In genomic region chr16:1981972-1982574, GRCh38 we compare ENCODE assay signal across 1 cellular context.
TF ChIP-seq lines count a peak whose summit lies in the region.

No MANE protein-coding gene starts in this region.

TF ChIP-seq in K562, 482 proteins besides CTCF, POLR2A, EP300 and RAD21:
- TF ChIP-seq ZNF431 (CRISPR knock-in tag; IDR thresholded peaks at IDR 0.05) (no peak), E2F8 (IDR thresholded peaks at IDR 0.05; ENCODE audit: low read depth, partially characterized antibody) (no peak), PCBP2 (IDR thresholded peaks at IDR 0.05; ENCODE audit: low read depth, low read length, poor library complexity, severe bottlenecking) (no peak), PRDM10 (IDR thresholded peaks at IDR 0.05; ENCODE audit: partially characterized antibody) (peak; percentile 41), POLR2G (IDR thresholded peaks at IDR 0.05; ENCODE audit: low read depth, low read length) (peak; percentile 30; the same call in 1 of the 2 replicates), SNRNP70 (optimal IDR thresholded peaks at IDR 0.05; ENCODE audit: low read depth, low read length) (peak; percentile 36)
- TF ChIP-seq, protein P1, sequence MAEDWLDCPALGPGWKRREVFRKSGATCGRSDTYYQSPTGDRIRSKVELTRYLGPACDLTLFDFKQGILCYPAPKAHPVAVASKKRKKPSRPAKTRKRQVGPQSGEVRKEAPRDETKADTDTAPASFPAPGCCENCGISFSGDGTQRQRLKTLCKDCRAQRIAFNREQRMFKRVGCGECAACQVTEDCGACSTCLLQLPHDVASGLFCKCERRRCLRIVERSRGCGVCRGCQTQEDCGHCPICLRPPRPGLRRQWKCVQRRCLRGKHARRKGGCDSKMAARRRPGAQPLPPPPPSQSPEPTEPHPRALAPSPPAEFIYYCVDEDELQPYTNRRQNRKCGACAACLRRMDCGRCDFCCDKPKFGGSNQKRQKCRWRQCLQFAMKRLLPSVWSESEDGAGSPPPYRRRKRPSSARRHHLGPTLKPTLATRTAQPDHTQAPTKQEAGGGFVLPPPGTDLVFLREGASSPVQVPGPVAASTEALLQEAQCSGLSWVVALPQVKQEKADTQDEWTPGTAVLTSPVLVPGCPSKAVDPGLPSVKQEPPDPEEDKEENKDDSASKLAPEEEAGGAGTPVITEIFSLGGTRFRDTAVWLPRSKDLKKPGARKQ (CRISPR knock-in tag; IDR thresholded peaks at IDR 0.05): no peak
